ENCODE assay signal across 1 cellular context in the genomic region with DNA sequence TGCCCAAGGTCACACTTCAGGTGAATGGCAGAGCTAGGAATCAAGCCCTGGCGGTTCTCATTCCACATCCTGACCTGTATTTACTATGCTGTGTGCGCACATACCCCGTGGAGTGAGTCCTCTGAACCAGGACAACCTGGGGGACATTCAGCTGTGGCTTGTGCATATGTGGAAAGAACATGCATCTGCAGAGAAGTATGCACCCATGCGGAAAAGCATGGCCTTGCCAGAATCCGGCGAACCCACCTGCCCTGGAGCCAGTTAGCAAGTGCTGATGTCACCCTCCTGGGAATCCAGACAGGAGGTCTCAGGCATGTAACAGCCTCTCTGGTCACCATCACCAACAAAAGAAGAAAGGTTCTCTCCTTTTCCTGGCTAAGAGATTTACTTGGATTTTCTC.
TF ChIP-seq lines count a peak whose summit lies in the region.

No MANE protein-coding gene starts in this region.

TF ChIP-seq in WTC11, 78 proteins besides CTCF, POLR2A, EP300 and RAD21 (continued from another document):
- TF ChIP-seq, protein P1, sequence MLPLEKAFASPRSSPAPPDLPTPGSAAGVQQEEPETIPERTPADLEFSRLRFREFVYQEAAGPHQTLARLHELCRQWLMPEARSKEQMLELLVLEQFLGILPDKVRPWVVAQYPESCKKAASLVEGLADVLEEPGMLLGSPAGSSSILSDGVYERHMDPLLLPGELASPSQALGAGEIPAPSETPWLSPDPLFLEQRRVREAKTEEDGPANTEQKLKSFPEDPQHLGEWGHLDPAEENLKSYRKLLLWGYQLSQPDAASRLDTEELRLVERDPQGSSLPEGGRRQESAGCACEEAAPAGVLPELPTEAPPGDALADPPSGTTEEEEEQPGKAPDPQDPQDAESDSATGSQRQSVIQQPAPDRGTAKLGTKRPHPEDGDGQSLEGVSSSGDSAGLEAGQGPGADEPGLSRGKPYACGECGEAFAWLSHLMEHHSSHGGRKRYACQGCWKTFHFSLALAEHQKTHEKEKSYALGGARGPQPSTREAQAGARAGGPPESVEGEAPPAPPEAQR (CRISPR knock-in tag; IDR thresholded peaks at IDR 0.05) = no peak
- TF ChIP-seq, protein P2, sequence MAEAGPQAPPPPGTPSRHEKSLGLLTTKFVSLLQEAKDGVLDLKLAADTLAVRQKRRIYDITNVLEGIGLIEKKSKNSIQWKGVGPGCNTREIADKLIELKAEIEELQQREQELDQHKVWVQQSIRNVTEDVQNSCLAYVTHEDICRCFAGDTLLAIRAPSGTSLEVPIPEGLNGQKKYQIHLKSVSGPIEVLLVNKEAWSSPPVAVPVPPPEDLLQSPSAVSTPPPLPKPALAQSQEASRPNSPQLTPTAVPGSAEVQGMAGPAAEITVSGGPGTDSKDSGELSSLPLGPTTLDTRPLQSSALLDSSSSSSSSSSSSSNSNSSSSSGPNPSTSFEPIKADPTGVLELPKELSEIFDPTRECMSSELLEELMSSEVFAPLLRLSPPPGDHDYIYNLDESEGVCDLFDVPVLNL (CRISPR knock-in tag; IDR thresholded peaks at IDR 0.05; ENCODE audit: borderline replicate concordance, low read depth) = no peak
- TF ChIP-seq, protein P3, sequence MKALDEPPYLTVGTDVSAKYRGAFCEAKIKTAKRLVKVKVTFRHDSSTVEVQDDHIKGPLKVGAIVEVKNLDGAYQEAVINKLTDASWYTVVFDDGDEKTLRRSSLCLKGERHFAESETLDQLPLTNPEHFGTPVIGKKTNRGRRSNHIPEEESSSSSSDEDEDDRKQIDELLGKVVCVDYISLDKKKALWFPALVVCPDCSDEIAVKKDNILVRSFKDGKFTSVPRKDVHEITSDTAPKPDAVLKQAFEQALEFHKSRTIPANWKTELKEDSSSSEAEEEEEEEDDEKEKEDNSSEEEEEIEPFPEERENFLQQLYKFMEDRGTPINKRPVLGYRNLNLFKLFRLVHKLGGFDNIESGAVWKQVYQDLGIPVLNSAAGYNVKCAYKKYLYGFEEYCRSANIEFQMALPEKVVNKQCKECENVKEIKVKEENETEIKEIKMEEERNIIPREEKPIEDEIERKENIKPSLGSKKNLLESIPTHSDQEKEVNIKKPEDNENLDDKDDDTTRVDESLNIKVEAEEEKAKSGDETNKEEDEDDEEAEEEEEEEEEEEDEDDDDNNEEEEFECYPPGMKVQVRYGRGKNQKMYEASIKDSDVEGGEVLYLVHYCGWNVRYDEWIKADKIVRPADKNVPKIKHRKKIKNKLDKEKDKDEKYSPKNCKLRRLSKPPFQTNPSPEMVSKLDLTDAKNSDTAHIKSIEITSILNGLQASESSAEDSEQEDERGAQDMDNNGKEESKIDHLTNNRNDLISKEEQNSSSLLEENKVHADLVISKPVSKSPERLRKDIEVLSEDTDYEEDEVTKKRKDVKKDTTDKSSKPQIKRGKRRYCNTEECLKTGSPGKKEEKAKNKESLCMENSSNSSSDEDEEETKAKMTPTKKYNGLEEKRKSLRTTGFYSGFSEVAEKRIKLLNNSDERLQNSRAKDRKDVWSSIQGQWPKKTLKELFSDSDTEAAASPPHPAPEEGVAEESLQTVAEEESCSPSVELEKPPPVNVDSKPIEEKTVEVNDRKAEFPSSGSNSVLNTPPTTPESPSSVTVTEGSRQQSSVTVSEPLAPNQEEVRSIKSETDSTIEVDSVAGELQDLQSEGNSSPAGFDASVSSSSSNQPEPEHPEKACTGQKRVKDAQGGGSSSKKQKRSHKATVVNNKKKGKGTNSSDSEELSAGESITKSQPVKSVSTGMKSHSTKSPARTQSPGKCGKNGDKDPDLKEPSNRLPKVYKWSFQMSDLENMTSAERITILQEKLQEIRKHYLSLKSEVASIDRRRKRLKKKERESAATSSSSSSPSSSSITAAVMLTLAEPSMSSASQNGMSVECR (CRISPR knock-in tag; IDR thresholded peaks at IDR 0.05; ENCODE audit: borderline replicate concordance) = no peak
- TF ChIP-seq, protein P4, sequence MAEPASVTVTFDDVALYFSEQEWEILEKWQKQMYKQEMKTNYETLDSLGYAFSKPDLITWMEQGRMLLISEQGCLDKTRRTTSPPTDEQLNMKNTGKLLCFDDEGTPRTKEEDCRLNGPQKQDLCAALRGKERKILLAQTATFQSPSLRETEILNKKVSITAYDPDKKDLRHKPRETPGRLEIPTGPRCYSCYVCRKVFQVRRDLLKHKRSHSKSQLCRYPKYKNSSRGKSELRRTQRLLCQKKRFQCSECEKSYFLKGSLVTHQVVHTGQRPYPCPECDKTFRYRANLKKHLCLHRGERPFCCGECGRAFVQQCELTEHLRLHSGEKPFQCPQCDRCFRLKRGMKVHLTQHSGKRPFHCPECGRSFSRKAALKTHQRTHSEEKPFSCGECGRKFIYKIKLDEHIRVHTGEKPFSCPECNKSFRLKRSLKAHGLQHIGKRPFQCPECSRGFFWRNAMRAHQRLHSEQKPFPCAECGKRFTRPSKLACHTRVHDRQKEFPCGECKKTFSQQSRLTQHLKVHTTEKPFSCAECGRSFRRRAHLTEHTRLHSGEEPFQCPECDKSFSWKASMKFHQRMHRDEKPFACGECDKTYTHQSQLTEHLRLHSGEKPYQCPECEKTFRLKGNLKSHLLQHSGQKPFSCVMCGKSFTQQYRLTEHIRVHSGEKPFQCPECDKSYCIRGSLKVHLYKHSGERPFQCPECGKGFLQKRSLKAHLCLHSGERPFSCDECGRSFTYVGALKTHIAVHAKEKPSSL (CRISPR knock-in tag; conservative IDR thresholded peaks at IDR 0.05) = no peak
- TF ChIP-seq GTF2I (CRISPR knock-in tag; conservative IDR thresholded peaks at IDR 0.05) (no peak), ELF4 (CRISPR knock-in tag; IDR thresholded peaks at IDR 0.05; ENCODE audit: low read depth) (no peak), SP1 (CRISPR knock-in tag; conservative IDR thresholded peaks at IDR 0.05) (no peak), JAZF1 (CRISPR knock-in tag; IDR thresholded peaks at IDR 0.05) (no peak), KAT7 (CRISPR knock-in tag; IDR thresholded peaks at IDR 0.05; ENCODE audit: borderline replicate concordance) (no peak), ZNF671 (CRISPR knock-in tag; IDR thresholded peaks at IDR 0.05) (no peak)
- TF ChIP-seq, protein P5, sequence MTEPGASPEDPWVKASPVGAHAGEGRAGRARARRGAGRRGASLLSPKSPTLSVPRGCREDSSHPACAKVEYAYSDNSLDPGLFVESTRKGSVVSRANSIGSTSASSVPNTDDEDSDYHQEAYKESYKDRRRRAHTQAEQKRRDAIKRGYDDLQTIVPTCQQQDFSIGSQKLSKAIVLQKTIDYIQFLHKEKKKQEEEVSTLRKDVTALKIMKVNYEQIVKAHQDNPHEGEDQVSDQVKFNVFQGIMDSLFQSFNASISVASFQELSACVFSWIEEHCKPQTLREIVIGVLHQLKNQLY (CRISPR knock-in tag; IDR thresholded peaks at IDR 0.05) = no peak
- TF ChIP-seq, protein P6, sequence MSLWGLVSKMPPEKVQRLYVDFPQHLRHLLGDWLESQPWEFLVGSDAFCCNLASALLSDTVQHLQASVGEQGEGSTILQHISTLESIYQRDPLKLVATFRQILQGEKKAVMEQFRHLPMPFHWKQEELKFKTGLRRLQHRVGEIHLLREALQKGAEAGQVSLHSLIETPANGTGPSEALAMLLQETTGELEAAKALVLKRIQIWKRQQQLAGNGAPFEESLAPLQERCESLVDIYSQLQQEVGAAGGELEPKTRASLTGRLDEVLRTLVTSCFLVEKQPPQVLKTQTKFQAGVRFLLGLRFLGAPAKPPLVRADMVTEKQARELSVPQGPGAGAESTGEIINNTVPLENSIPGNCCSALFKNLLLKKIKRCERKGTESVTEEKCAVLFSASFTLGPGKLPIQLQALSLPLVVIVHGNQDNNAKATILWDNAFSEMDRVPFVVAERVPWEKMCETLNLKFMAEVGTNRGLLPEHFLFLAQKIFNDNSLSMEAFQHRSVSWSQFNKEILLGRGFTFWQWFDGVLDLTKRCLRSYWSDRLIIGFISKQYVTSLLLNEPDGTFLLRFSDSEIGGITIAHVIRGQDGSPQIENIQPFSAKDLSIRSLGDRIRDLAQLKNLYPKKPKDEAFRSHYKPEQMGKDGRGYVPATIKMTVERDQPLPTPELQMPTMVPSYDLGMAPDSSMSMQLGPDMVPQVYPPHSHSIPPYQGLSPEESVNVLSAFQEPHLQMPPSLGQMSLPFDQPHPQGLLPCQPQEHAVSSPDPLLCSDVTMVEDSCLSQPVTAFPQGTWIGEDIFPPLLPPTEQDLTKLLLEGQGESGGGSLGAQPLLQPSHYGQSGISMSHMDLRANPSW (CRISPR knock-in tag; conservative IDR thresholded peaks at IDR 0.05; ENCODE audit: low read depth) = no peak
